Comparison of ENCODE assay signal across 1 cellular context in the genomic region with DNA sequence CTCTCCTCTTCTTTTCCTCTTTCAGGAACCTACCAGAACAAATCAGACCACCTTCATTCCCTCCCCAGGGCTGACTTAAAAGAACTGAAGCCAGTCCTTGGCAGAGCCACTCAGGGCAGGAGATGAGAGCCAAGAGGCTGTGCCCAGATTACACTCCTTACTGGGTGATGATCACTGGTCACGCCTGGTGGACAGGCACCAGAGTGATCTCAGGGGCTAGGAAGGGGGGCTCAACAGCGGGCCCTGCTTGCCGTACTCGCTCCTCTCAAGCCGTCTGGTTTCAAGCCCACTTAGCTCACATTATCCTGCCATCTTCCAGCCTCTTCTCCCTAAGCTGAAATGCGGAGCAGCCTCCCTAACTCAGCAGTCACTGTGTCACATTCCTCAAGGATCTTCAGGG.
TF ChIP-seq lines count a peak whose summit lies in the region.

No MANE protein-coding gene starts in this region.

TF ChIP-seq in HepG2, 621 proteins besides CTCF, POLR2A, EP300 and RAD21:
- TF ChIP-seq MYC (CRISPR knock-in tag; IDR thresholded peaks at IDR 0.05; ENCODE audit: borderline replicate concordance) = no peak
- no peak for TF ChIP-seq HIVEP1 (CRISPR knock-in tag; IDR thresholded peaks at IDR 0.05)
- no peak for TF ChIP-seq ZFP90 (CRISPR knock-in tag; IDR thresholded peaks at IDR 0.05; ENCODE audit: borderline replicate concordance)
- TF ChIP-seq SP2 (CRISPR knock-in tag; IDR thresholded peaks at IDR 0.05) = no peak
- TF ChIP-seq ISL2 (CRISPR knock-in tag; IDR thresholded peaks at IDR 0.05) = no peak
- TF ChIP-seq MYNN (CRISPR knock-in tag; IDR thresholded peaks at IDR 0.05; ENCODE audit: low read depth) = no peak
- no peak for TF ChIP-seq ZNF570 (CRISPR knock-in tag; IDR thresholded peaks at IDR 0.05; ENCODE audit: borderline replicate concordance)
- no peak for TF ChIP-seq ZNF607 (CRISPR knock-in tag; IDR thresholded peaks at IDR 0.05; ENCODE audit: borderline replicate concordance)
- TF ChIP-seq, protein P1, sequence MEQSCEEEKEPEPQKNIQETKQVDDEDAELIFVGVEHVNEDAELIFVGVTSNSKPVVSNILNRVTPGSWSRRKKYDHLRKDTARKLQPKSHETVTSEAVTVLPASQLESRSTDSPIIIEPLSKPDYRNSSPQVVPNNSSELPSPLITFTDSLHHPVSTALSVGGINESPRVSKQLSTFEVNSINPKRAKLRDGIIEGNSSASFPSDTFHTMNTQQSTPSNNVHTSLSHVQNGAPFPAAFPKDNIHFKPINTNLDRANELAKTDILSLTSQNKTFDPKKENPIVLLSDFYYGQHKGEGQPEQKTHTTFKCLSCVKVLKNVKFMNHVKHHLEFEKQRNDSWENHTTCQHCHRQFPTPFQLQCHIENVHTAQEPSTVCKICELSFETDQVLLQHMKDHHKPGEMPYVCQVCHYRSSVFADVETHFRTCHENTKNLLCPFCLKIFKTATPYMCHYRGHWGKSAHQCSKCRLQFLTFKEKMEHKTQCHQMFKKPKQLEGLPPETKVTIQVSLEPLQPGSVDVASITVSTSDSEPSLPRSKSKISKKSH (CRISPR knock-in tag; IDR thresholded peaks at IDR 0.05; ENCODE audit: borderline replicate concordance) = no peak
- no peak for TF ChIP-seq ERF (CRISPR knock-in tag; IDR thresholded peaks at IDR 0.05)
- TF ChIP-seq FOXA3 (CRISPR knock-in tag; IDR thresholded peaks at IDR 0.05) = no peak
- no peak for TF ChIP-seq ZNF414 (CRISPR knock-in tag; IDR thresholded peaks at IDR 0.05)
- TF ChIP-seq GABPB1 (CRISPR knock-in tag; IDR thresholded peaks at IDR 0.05) = no peak
- TF ChIP-seq ZNF317 (CRISPR knock-in tag; IDR thresholded peaks at IDR 0.05) = no peak
- no peak for TF ChIP-seq BRD4 (CRISPR knock-in tag; IDR thresholded peaks at IDR 0.05)
- no peak for TF ChIP-seq HCFC1 (IDR thresholded peaks at IDR 0.05; ENCODE audit: low read depth, low read length)
